ENCODE assay signal across 18 cellular contexts in the genomic region with DNA sequence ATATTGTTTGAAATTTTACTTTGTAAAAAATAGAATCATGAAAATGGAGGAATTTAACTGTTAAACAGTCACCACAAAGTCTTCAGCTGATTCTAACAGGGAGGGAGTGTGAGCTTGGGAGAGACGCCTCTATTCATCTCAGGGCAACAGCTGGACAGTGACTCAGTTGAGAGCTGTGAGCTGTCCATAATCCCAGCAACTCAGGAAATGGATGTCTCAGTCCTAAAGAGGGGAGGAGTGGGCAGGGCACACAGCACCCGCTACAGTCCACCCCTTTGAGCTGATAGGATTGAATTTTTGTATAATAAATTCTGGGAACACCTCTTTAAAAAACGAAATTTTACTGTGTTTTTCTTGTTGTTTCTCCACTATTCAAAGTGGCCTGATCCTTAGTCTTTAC.
DNase-seq lines count a peak whose midpoint lies in the region; ATAC-seq and TF ChIP-seq lines count a peak whose summit lies in the region.
"Had no signal": no experiment of that assay in that cellular context is flagged by ENCODE, and none has a peak within 500 bp of the region (broad histone marks: within the 10 kb centered on the region; RNA-seq: fewer than 3 reads in every experiment).

No MANE protein-coding gene starts in this region.

- no peak overlapping the region for H3K27ac Mint-ChIP-seq in stimulated activated naive B cell treated with anti-CD40 and anti-IgM and Interleukin-4, amounts not matched to agents 10 μg/mL and 1 μg/mL and 100 μg/mL, for 72 hours
- H3K27ac Mint-ChIP-seq: endodermal cell had no signal

- 63 to 73% (median 71%) methylated on average over 3 of the region's 3 CpGs for WGBS in psoas muscle, 3 donors

- H3K4me3 Mint-ChIP-seq in stimulated activated naive B cell treated with anti-CD40 and anti-IgM and Interleukin-4, amounts not matched to agents 10 μg/mL and 1 μg/mL and 100 μg/mL, for 72 hours: no peak overlapping the region
- H3K4me3 Mint-ChIP-seq: endodermal cell had no signal

- H3K27me3 Mint-ChIP-seq in stimulated activated naive B cell treated with anti-CD40 and anti-IgM and Interleukin-4, amounts not matched to agents 10 μg/mL and 1 μg/mL and 100 μg/mL, for 72 hours: no peaks in the 10 kb centered on the region

- TF ChIP-seq CTCF in fibroblast of lung (conservative IDR thresholded peaks at IDR 0.05 in 1 of 2, IDR thresholded peaks at IDR 0.05 in 1 of 2; ENCODE audit: low read depth in 1 of 2, low read length in 2 of 2) (no peak), psoas muscle (IDR thresholded peaks at IDR 0.05) (no peak)

- no peaks in the 10 kb centered on the region for H3K36me3 Mint-ChIP-seq in stimulated activated naive B cell treated with anti-CD40 and anti-IgM and Interleukin-4, amounts not matched to agents 10 μg/mL and 1 μg/mL and 100 μg/mL, for 72 hours

- H2AFZ ChIP-seq in fibroblast of lung (ENCODE audit: low read length): no peak overlapping the region

- H3K9me3 ChIP-seq in SJCRH30 (replicated peaks): peaks cover 6% of the 10 kb centered on the region; the same call in 1 of the 2 replicates
- H3K9me3 ChIP-seq in fibroblast of lung (ENCODE audit: control insufficient read depth, insufficient read depth, low read depth, low read length): no peaks in the 10 kb centered on the region
- H3K9me3 ChIP-seq in skeletal muscle satellite cell (replicated peaks; ENCODE audit: low read length): peaks cover 3% of the 10 kb centered on the region
- no peaks in the 10 kb centered on the region for H3K9me3 ChIP-seq in psoas muscle

- H3K4me1 Mint-ChIP-seq in stimulated activated naive B cell treated with anti-CD40 and anti-IgM and Interleukin-4, amounts not matched to agents 10 μg/mL and 1 μg/mL and 100 μg/mL, for 72 hours: peaks cover 9 to 19% of the 10 kb centered on the region in 2 donors
- H3K4me1 Mint-ChIP-seq: endodermal cell had no signal

- H3K9me3 Mint-ChIP-seq in stimulated activated naive B cell treated with anti-CD40 and anti-IgM and Interleukin-4, amounts not matched to agents 10 μg/mL and 1 μg/mL and 100 μg/mL, for 72 hours: peaks cover 0 to 1% of the 10 kb centered on the region in 2 donors
- H3K9me3 Mint-ChIP-seq: endodermal cell had no signal

- H3K4me1 ChIP-seq in SJCRH30 (no peaks in the 10 kb centered on the region), fibroblast of lung (ENCODE audit: control insufficient read depth, extremely low read depth, insufficient read depth, low read length) (peaks cover 12% of the 10 kb centered on the region), skeletal muscle satellite cell (ENCODE audit: control insufficient read depth, insufficient read depth, low read length) (peaks cover 60% of the 10 kb centered on the region), psoas muscle (no peaks in the 10 kb centered on the region)

- ATAC-seq in psoas muscle (no peak), GM21367 (IDR thresholded peaks at IDR 0.05; ENCODE audit: unreplicated experiment) (no peak)
- no peak for ATAC-seq in stimulated activated naive B cell treated with anti-CD40 and anti-IgM and Interleukin-4, amounts not matched to agents 10 μg/mL and 1 μg/mL and 100 μg/mL, for 72 hours (replicated peaks)
- ATAC-seq: left colon had no signal

- no peak overlapping the region for H3K4me2 ChIP-seq in fibroblast of lung (ENCODE audit: extremely low read depth, insufficient read depth, low read length)
- H3K4me2 ChIP-seq in skeletal muscle satellite cell (ENCODE audit: low read length): peak overlapping the region; percentile 21

- intact Hi-C loops in psoas muscle (cut with DNase I): no loop called here

- H4K20me1 ChIP-seq in fibroblast of lung (ENCODE audit: control insufficient read depth, extremely low read depth, insufficient read depth, low read length): no peaks in the 10 kb centered on the region

- H3K27ac ChIP-seq in SJCRH30 (no peak overlapping the region), fibroblast of lung (ENCODE audit: insufficient read depth, low read length) (peak overlapping the region; percentile 69), psoas muscle (no peak overlapping the region)
- H3K27ac ChIP-seq: cardiac muscle cell had no signal

- DNase-seq in GM04504 (ENCODE audit: low read depth): peak; percentile 84
- peak; percentile 51 to 53 for DNase-seq in SJCRH30
- DNase-seq in fibroblast of lung (ENCODE audit: low read depth in 2 of 2): peak; percentile 85 to 88
- no peak for DNase-seq in psoas muscle
- DNase-seq in stimulated activated naive B cell treated with anti-CD40 and anti-IgM and Interleukin-4, amounts not matched to agents 10 μg/mL and 1 μg/mL and 100 μg/mL, for 72 hours: no peak
- DNase-seq: activated CD4-positive, alpha-beta T cell treated with anti-CD3 and anti-CD28 coated beads for 1 hour; activated naive CD4-positive, alpha-beta T cell; endodermal cell; GF-D8; left colon; MM.1S; NCI-H2029 treated with DMSO at 0.1 percent for 48 hours; NCI-H774; posterior cingulate gyrus; RPMI8226 had no signal

- H3K9ac ChIP-seq in fibroblast of lung (ENCODE audit: insufficient read depth, low read length) (no peak overlapping the region), skeletal muscle satellite cell (ENCODE audit: low read depth, low read length) (peak overlapping the region; percentile 82)

- no peaks in the 10 kb centered on the region for H3K36me3 ChIP-seq in SJCRH30
- no peaks in the 10 kb centered on the region for H3K36me3 ChIP-seq in fibroblast of lung (ENCODE audit: control insufficient read depth, insufficient read depth, low read length)
- H3K36me3 ChIP-seq in skeletal muscle satellite cell (ENCODE audit: insufficient read depth, low read length): no peaks in the 10 kb centered on the region
- H3K36me3 ChIP-seq in psoas muscle (ENCODE audit: insufficient read depth in 1 of 2, low read depth in 1 of 2): no peaks in the 10 kb centered on the region
- H3K36me3 ChIP-seq: cardiac muscle cell had no signal

- H3K79me2 ChIP-seq in fibroblast of lung (ENCODE audit: control insufficient read depth, insufficient read depth, low read length): no peaks in the 10 kb centered on the region

- H3K4me3 ChIP-seq in SJCRH30 (no peak overlapping the region), fibroblast of lung (replicated peaks in 1 of 4; ENCODE audit: control extremely low read depth in 1 of 4, insufficient read depth in 1 of 4, low read depth in 3 of 4, low read length in 4 of 4) (no peak overlapping the region), skeletal muscle satellite cell (ENCODE audit: low read length) (no peak overlapping the region), psoas muscle (no peak overlapping the region)
- H3K4me3 ChIP-seq: cardiac muscle cell had no signal

- no peaks in the 10 kb centered on the region for H3K27me3 ChIP-seq in SJCRH30
- no peaks in the 10 kb centered on the region for H3K27me3 ChIP-seq in fibroblast of lung (ENCODE audit: control insufficient read depth, insufficient read depth, low read length)
- H3K27me3 ChIP-seq in skeletal muscle satellite cell (ENCODE audit: control insufficient read depth, insufficient read depth, low read length): no peaks in the 10 kb centered on the region
- no peaks in the 10 kb centered on the region for H3K27me3 ChIP-seq in psoas muscle (ENCODE audit: insufficient read depth in 3 of 3, low read length in 2 of 3)
- H3K27me3 ChIP-seq: cardiac muscle cell had no signal

Comparison
In these comparisons a context has a peak if more than half of its experiments do, and no peak if none do; other contexts are left out.
1. DNase-seq: peak in GM04504 (single experiment), SJCRH30 (2 of 2) and fibroblast of lung (2 of 2); none in psoas muscle (0 of 2) and stimulated activated naive B cell treated with anti-CD40 and anti-IgM and Interleukin-4, amounts not matched to agents 10 μg/mL and 1 μg/mL and 100 μg/mL, for 72 hours (single experiment).